Comparison of ENCODE assay signal across 16 cellular contexts in genomic region chr2:178865121-178865520, GRCh38. TPM values are rescaled to one million over a fixed set of nuclear protein-coding genes. Genes with fewer than 3 reads are reported as not detected.
DNase-seq lines count a peak whose midpoint lies in the region; ATAC-seq and TF ChIP-seq lines count a peak whose summit lies in the region.
"Had no signal": no experiment of that assay in that cellular context is flagged by ENCODE, and none has a peak within 500 bp of the region (broad histone marks: within the 10 kb centered on the region; RNA-seq: fewer than 3 reads in every experiment).

No MANE protein-coding gene starts in this region.

- CTCF ChIA-PET in activated CD4-positive, alpha-beta T cell treated with anti-CD3 and anti-CD28 coated beads, Interleukin-2, amount 10 ng/mL, durations not matched to agents 7 days and 5 days (lab: Charles Lee): interaction anchor here (1.1 kb wide), 1 partner anchor 20 kb away, joined by 4 read pairs; no protein-coding TSS in a partner anchor

- H3K27ac ChIP-seq in right cardiac atrium (ENCODE audit: low read length) (peak overlapping the region; percentile 100), thoracic aorta (peak overlapping the region; percentile 86 to 87)

- intact Hi-C loops in right cardiac atrium (cut with DNase I): no loop called here

- TF ChIP-seq CTCF in brain (conservative IDR thresholded peaks at IDR 0.05): no peak
- TF ChIP-seq CTCF in thoracic aorta (IDR thresholded peaks at IDR 0.05): no peak

- H3K4me3 ChIP-seq in right cardiac atrium (ENCODE audit: low read length): no peak overlapping the region
- no peak overlapping the region for H3K4me3 ChIP-seq in thoracic aorta

- WGBS in right cardiac atrium: 42% methylated on average over 2 of the region's 2 CpGs

- H3K4me1 Mint-ChIP-seq in brain: peaks cover 68% of the 10 kb centered on the region
- H3K4me1 Mint-ChIP-seq in stimulated activated naive CD8-positive, alpha-beta T cell treated with anti-CD3 and anti-CD28 coated beads, Interleukin-15, amount 100 ng/mL, for 72 hours: no peaks in the 10 kb centered on the region
- H3K4me1 Mint-ChIP-seq in activated CD4-positive, alpha-beta T cell treated with anti-CD3 and anti-CD28 coated beads, Interleukin-2, amount 10 ng/mL, durations not matched to agents 7 days and 5 days: peaks cover 12% of the 10 kb centered on the region
- H3K4me1 Mint-ChIP-seq: activated naive CD4-positive, alpha-beta T cell treated with anti-CD3 and anti-CD28 coated beads, Interleukin-2, amount 50 U/mL, for 24 hours had no signal

- H3K4me1 ChIP-seq in right cardiac atrium (ENCODE audit: control insufficient read depth, insufficient read depth, low read length) (peaks cover 6% of the 10 kb centered on the region), thoracic aorta (ENCODE audit: control insufficient read depth in 1 of 2, low read depth in 2 of 2) (peaks cover 19 to 58% of the 10 kb centered on the region in 2 donors)

- H3K36me3 Mint-ChIP-seq in brain: no peaks in the 10 kb centered on the region
- H3K36me3 Mint-ChIP-seq in activated CD4-positive, alpha-beta T cell treated with anti-CD3 and anti-CD28 coated beads, Interleukin-2, amount 10 ng/mL, durations not matched to agents 7 days and 5 days (ENCODE audit: low read depth): peaks cover 10% of the 10 kb centered on the region
- H3K36me3 Mint-ChIP-seq in activated naive CD4-positive, alpha-beta T cell treated with anti-CD3 and anti-CD28 coated beads, Interleukin-2, amount 50 U/mL, for 72 hours: no peaks in the 10 kb centered on the region

- peak overlapping the region in 3 of 5 experiments; percentile 64 to 93 (median 80) for H3K27ac Mint-ChIP-seq in brain
- H3K27ac Mint-ChIP-seq in stimulated activated naive CD8-positive, alpha-beta T cell treated with anti-CD3 and anti-CD28 coated beads, Interleukin-15, amount 100 ng/mL, for 72 hours: no peak overlapping the region
- H3K27ac Mint-ChIP-seq in activated CD4-positive, alpha-beta T cell treated with anti-CD3 and anti-CD28 coated beads, Interleukin-2, amount 10 ng/mL, durations not matched to agents 7 days and 5 days: no peak overlapping the region
- no peak overlapping the region for H3K27ac Mint-ChIP-seq in activated naive CD4-positive, alpha-beta T cell treated with anti-CD3 and anti-CD28 coated beads, Interleukin-2, amount 50 U/mL, for 72 hours
- H3K27ac Mint-ChIP-seq: activated naive CD4-positive, alpha-beta T cell treated with anti-CD3 and anti-CD28 coated beads, Interleukin-2, amount 50 U/mL, for 24 hours; CD4-positive, alpha-beta T cell had no signal

- DNase-seq in HT1080 (ENCODE audit: low read depth): peak; percentile 66
- DNase-seq in right cardiac atrium: peak in 2 of 3 donors; percentile 35 to 58
- DNase-seq in thoracic aorta (ENCODE audit: low spot score): peak; percentile 17
- no peak for DNase-seq in stimulated activated naive CD8-positive, alpha-beta T cell treated with anti-CD3 and anti-CD28 coated beads, Interleukin-15, amount 100 ng/mL, for 72 hours
- no peak for DNase-seq in NCI-H510A treated with DMSO at 0.1 percent for 48 hours (lab: John Stamatoyannopoulos, UW)
- no peak for DNase-seq in activated CD4-positive, alpha-beta T cell treated with anti-CD3 and anti-CD28 coated beads, Interleukin-2, amount 10 ng/mL, durations not matched to agents 7 days and 5 days
- DNase-seq in activated naive CD4-positive, alpha-beta T cell treated with anti-CD3 and anti-CD28 coated beads, Interleukin-2, amount 50 U/mL, for 72 hours (ENCODE audit: low spot score in 2 of 2): no peak
- DNase-seq: activated CD4-positive, alpha-beta T cell treated with anti-CD3 and anti-CD28 coated beads for 4 hours; activated T-cell treated with anti-CD3 and anti-CD28 coated beads for 4 hours; CD4-positive, alpha-beta T cell; head of caudate nucleus; kidney; NCI-H2029; T-helper 9 cell had no signal

- POLR2A ChIA-PET in activated CD4-positive, alpha-beta T cell treated with anti-CD3 and anti-CD28 coated beads, Interleukin-2, amount 10 ng/mL, durations not matched to agents 7 days and 5 days (lab: Charles Lee): no interaction called here

- no peaks in the 10 kb centered on the region for H3K27me3 Mint-ChIP-seq in brain
- no peaks in the 10 kb centered on the region for H3K27me3 Mint-ChIP-seq in stimulated activated naive CD8-positive, alpha-beta T cell treated with anti-CD3 and anti-CD28 coated beads, Interleukin-15, amount 100 ng/mL, for 72 hours
- H3K27me3 Mint-ChIP-seq in activated CD4-positive, alpha-beta T cell treated with anti-CD3 and anti-CD28 coated beads, Interleukin-2, amount 10 ng/mL, durations not matched to agents 7 days and 5 days: no peaks in the 10 kb centered on the region
- H3K27me3 Mint-ChIP-seq: activated naive CD4-positive, alpha-beta T cell treated with anti-CD3 and anti-CD28 coated beads, Interleukin-2, amount 50 U/mL, for 24 hours; CD4-positive, alpha-beta T cell had no signal

- peak; percentile 66 to 67 for ATAC-seq in right cardiac atrium
- peak; percentile 37 for ATAC-seq in thoracic aorta (ENCODE audit: insufficient number of reproducible peaks, low FRiP score, low read depth)
- no peak for ATAC-seq in stimulated activated naive CD8-positive, alpha-beta T cell treated with anti-CD3 and anti-CD28 coated beads, Interleukin-15, amount 100 ng/mL, for 72 hours
- no peak for ATAC-seq in activated naive CD4-positive, alpha-beta T cell treated with anti-CD3 and anti-CD28 coated beads, Interleukin-2, amount 50 U/mL, for 72 hours

- no peaks in the 10 kb centered on the region for H3K36me3 ChIP-seq in thoracic aorta

- H3K9me3 ChIP-seq in right cardiac atrium (ENCODE audit: control insufficient read depth, low read length) (no peaks in the 10 kb centered on the region), thoracic aorta (no peaks in the 10 kb centered on the region)

- no peak overlapping the region for H3K4me3 Mint-ChIP-seq in brain
- no peak overlapping the region for H3K4me3 Mint-ChIP-seq in stimulated activated naive CD8-positive, alpha-beta T cell treated with anti-CD3 and anti-CD28 coated beads, Interleukin-15, amount 100 ng/mL, for 72 hours
- no peak overlapping the region for H3K4me3 Mint-ChIP-seq in activated CD4-positive, alpha-beta T cell treated with anti-CD3 and anti-CD28 coated beads, Interleukin-2, amount 10 ng/mL, durations not matched to agents 7 days and 5 days
- H3K4me3 Mint-ChIP-seq: activated naive CD4-positive, alpha-beta T cell treated with anti-CD3 and anti-CD28 coated beads, Interleukin-2, amount 50 U/mL, for 24 hours; CD4-positive, alpha-beta T cell had no signal

- H3K9me3 Mint-ChIP-seq in brain: peaks cover 0 to 3% (median 0%) of the 10 kb centered on the region in 5 experiments
- no peaks in the 10 kb centered on the region for H3K9me3 Mint-ChIP-seq in stimulated activated naive CD8-positive, alpha-beta T cell treated with anti-CD3 and anti-CD28 coated beads, Interleukin-15, amount 100 ng/mL, for 72 hours
- no peaks in the 10 kb centered on the region for H3K9me3 Mint-ChIP-seq in activated CD4-positive, alpha-beta T cell treated with anti-CD3 and anti-CD28 coated beads, Interleukin-2, amount 10 ng/mL, durations not matched to agents 7 days and 5 days
- no peaks in the 10 kb centered on the region for H3K9me3 Mint-ChIP-seq in activated naive CD4-positive, alpha-beta T cell treated with anti-CD3 and anti-CD28 coated beads, Interleukin-2, amount 50 U/mL, for 72 hours
- H3K9me3 Mint-ChIP-seq: activated naive CD4-positive, alpha-beta T cell treated with anti-CD3 and anti-CD28 coated beads, Interleukin-2, amount 50 U/mL, for 24 hours; CD4-positive, alpha-beta T cell had no signal

- H3K27me3 ChIP-seq in right cardiac atrium (ENCODE audit: control insufficient read depth, insufficient read depth): no peaks in the 10 kb centered on the region
- no peaks in the 10 kb centered on the region for H3K27me3 ChIP-seq in thoracic aorta (replicated peaks; ENCODE audit: insufficient read depth)

RNA-seq across cellular contexts. Expression of gene TTN, which starts 57.9 kb away (rescaled TPM):
- total RNA-seq in HT1080 (2014; rRNA removed; shearing (Covaris generic)): 0.03 and 0.23 TPM in 2 replicates
- polyA plus RNA-seq in HT1080 (2015; cell fraction: cytosol; rRNA removed): 0.01 and 0.05 TPM in 2 replicates
- 0.24 and 0.35 TPM in 2 replicates for polyA plus RNA-seq in HT1080 (2015; cell fraction: nucleus; rRNA removed)
- polyA plus RNA-seq in brain (ENCODE audit: insufficient read depth, low read depth, low replicate concordance): not detected
- total RNA-seq in right cardiac atrium: 1,000 to 10,000 TPM; 1,615 to 2,179 (median 1,851) TPM
- 266 TPM for polyA plus RNA-seq in right cardiac atrium
- total RNA-seq in thoracic aorta: 10 to 100 TPM in 1 of 2 donors, 1 to 10 TPM in 1; 7.0 to 16.4 TPM
- 10 to 100 TPM; 11.6 to 12.3 TPM for total RNA-seq in activated CD4-positive, alpha-beta T cell treated with anti-CD3 and anti-CD28 coated beads, Interleukin-2, amount 10 ng/mL, durations not matched to agents 7 days and 5 days
- total RNA-seq in activated naive CD4-positive, alpha-beta T cell treated with anti-CD3 and anti-CD28 coated beads, Interleukin-2, amount 50 U/mL, for 72 hours: 1 to 10 TPM; 4.3 to 9.2 TPM

Comparison
In these comparisons a context has a peak if more than half of its experiments do, and no peak if none do; other contexts are left out.
1. DNase-seq: peak in HT1080 (single experiment), right cardiac atrium (2 of 3) and thoracic aorta (single experiment); none in stimulated activated naive CD8-positive, alpha-beta T cell treated with anti-CD3 and anti-CD28 coated beads, Interleukin-15, amount 100 ng/mL, for 72 hours (0 of 2), NCI-H510A treated with DMSO at 0.1 percent for 48 hours (single experiment), activated CD4-positive, alpha-beta T cell treated with anti-CD3 and anti-CD28 coated beads, Interleukin-2, amount 10 ng/mL, durations not matched to agents 7 days and 5 days (single experiment) and activated naive CD4-positive, alpha-beta T cell treated with anti-CD3 and anti-CD28 coated beads, Interleukin-2, amount 50 U/mL, for 72 hours (0 of 2).
2. H3K27ac Mint-ChIP-seq: peak in brain (3 of 5); none in stimulated activated naive CD8-positive, alpha-beta T cell treated with anti-CD3 and anti-CD28 coated beads, Interleukin-15, amount 100 ng/mL, for 72 hours (0 of 2), activated CD4-positive, alpha-beta T cell treated with anti-CD3 and anti-CD28 coated beads, Interleukin-2, amount 10 ng/mL, durations not matched to agents 7 days and 5 days (single experiment) and activated naive CD4-positive, alpha-beta T cell treated with anti-CD3 and anti-CD28 coated beads, Interleukin-2, amount 50 U/mL, for 72 hours (0 of 2).
3. ATAC-seq: peak in right cardiac atrium (2 of 2) and thoracic aorta (single experiment); none in stimulated activated naive CD8-positive, alpha-beta T cell treated with anti-CD3 and anti-CD28 coated beads, Interleukin-15, amount 100 ng/mL, for 72 hours (single experiment) and activated naive CD4-positive, alpha-beta T cell treated with anti-CD3 and anti-CD28 coated beads, Interleukin-2, amount 50 U/mL, for 72 hours (0 of 2).
4. RNA of gene TTN, which starts 57.9 kb away (total RNA-seq): 1,615 to 2,179 TPM in right cardiac atrium; 7.0 to 16.4 TPM in thoracic aorta, 11.6 to 12.3 TPM in activated CD4-positive, alpha-beta T cell treated with anti-CD3 and anti-CD28 coated beads, Interleukin-2, amount 10 ng/mL, durations not matched to agents 7 days and 5 days, 4.3 to 9.2 TPM in activated naive CD4-positive, alpha-beta T cell treated with anti-CD3 and anti-CD28 coated beads, Interleukin-2, amount 50 U/mL, for 72 hours and 0.03 to 0.23 TPM in HT1080; every median in the first group is over 10 times any median in the second.